ENCODE assay signal across 2 cellular contexts in the genomic region with DNA sequence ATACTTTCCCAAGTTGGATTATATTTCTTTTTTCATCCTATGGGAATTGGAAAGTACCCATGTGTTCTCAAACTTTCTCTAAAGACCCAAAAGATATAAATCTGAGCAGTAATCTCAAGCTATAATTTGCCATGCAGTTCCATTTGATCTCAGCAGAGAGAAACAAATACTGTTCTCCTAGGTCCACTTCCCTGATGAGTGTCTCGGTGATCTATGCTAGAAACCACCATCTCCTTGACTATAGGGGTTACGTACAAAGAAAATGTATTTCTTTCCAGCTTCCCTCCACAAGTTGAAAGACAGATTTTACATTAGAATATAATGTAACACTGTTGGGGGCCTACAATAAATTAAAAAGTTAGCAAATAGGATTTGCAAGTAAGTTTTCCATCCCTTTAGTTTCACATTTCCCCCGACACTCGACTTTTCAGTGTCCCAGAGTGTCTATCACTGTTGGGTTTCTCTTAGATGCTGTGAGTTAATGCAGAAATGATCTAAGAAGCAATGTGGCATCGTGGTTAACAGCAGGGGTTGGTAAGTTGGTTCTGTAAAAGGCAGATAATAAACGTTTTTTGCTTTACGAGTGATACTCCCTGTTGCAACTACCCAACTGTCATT.
TF ChIP-seq lines count a peak whose summit lies in the region.

No MANE protein-coding gene starts in this region.

TF ChIP-seq in neural cell, 6 proteins besides CTCF, POLR2A, EP300 and RAD21 (continued from another document):
- TF ChIP-seq, protein P1, sequence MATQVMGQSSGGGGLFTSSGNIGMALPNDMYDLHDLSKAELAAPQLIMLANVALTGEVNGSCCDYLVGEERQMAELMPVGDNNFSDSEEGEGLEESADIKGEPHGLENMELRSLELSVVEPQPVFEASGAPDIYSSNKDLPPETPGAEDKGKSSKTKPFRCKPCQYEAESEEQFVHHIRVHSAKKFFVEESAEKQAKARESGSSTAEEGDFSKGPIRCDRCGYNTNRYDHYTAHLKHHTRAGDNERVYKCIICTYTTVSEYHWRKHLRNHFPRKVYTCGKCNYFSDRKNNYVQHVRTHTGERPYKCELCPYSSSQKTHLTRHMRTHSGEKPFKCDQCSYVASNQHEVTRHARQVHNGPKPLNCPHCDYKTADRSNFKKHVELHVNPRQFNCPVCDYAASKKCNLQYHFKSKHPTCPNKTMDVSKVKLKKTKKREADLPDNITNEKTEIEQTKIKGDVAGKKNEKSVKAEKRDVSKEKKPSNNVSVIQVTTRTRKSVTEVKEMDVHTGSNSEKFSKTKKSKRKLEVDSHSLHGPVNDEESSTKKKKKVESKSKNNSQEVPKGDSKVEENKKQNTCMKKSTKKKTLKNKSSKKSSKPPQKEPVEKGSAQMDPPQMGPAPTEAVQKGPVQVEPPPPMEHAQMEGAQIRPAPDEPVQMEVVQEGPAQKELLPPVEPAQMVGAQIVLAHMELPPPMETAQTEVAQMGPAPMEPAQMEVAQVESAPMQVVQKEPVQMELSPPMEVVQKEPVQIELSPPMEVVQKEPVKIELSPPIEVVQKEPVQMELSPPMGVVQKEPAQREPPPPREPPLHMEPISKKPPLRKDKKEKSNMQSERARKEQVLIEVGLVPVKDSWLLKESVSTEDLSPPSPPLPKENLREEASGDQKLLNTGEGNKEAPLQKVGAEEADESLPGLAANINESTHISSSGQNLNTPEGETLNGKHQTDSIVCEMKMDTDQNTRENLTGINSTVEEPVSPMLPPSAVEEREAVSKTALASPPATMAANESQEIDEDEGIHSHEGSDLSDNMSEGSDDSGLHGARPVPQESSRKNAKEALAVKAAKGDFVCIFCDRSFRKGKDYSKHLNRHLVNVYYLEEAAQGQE (IDR thresholded peaks at IDR 0.05; ENCODE audit: borderline replicate concordance): no peak
- no peak for TF ChIP-seq MXI1 (conservative IDR thresholded peaks at IDR 0.05; ENCODE audit: poor library complexity, severe bottlenecking)

TF ChIP-seq in GM23338, 12 proteins besides CTCF, POLR2A, EP300 and RAD21 (continued from another document):
- TF ChIP-seq, protein P2, sequence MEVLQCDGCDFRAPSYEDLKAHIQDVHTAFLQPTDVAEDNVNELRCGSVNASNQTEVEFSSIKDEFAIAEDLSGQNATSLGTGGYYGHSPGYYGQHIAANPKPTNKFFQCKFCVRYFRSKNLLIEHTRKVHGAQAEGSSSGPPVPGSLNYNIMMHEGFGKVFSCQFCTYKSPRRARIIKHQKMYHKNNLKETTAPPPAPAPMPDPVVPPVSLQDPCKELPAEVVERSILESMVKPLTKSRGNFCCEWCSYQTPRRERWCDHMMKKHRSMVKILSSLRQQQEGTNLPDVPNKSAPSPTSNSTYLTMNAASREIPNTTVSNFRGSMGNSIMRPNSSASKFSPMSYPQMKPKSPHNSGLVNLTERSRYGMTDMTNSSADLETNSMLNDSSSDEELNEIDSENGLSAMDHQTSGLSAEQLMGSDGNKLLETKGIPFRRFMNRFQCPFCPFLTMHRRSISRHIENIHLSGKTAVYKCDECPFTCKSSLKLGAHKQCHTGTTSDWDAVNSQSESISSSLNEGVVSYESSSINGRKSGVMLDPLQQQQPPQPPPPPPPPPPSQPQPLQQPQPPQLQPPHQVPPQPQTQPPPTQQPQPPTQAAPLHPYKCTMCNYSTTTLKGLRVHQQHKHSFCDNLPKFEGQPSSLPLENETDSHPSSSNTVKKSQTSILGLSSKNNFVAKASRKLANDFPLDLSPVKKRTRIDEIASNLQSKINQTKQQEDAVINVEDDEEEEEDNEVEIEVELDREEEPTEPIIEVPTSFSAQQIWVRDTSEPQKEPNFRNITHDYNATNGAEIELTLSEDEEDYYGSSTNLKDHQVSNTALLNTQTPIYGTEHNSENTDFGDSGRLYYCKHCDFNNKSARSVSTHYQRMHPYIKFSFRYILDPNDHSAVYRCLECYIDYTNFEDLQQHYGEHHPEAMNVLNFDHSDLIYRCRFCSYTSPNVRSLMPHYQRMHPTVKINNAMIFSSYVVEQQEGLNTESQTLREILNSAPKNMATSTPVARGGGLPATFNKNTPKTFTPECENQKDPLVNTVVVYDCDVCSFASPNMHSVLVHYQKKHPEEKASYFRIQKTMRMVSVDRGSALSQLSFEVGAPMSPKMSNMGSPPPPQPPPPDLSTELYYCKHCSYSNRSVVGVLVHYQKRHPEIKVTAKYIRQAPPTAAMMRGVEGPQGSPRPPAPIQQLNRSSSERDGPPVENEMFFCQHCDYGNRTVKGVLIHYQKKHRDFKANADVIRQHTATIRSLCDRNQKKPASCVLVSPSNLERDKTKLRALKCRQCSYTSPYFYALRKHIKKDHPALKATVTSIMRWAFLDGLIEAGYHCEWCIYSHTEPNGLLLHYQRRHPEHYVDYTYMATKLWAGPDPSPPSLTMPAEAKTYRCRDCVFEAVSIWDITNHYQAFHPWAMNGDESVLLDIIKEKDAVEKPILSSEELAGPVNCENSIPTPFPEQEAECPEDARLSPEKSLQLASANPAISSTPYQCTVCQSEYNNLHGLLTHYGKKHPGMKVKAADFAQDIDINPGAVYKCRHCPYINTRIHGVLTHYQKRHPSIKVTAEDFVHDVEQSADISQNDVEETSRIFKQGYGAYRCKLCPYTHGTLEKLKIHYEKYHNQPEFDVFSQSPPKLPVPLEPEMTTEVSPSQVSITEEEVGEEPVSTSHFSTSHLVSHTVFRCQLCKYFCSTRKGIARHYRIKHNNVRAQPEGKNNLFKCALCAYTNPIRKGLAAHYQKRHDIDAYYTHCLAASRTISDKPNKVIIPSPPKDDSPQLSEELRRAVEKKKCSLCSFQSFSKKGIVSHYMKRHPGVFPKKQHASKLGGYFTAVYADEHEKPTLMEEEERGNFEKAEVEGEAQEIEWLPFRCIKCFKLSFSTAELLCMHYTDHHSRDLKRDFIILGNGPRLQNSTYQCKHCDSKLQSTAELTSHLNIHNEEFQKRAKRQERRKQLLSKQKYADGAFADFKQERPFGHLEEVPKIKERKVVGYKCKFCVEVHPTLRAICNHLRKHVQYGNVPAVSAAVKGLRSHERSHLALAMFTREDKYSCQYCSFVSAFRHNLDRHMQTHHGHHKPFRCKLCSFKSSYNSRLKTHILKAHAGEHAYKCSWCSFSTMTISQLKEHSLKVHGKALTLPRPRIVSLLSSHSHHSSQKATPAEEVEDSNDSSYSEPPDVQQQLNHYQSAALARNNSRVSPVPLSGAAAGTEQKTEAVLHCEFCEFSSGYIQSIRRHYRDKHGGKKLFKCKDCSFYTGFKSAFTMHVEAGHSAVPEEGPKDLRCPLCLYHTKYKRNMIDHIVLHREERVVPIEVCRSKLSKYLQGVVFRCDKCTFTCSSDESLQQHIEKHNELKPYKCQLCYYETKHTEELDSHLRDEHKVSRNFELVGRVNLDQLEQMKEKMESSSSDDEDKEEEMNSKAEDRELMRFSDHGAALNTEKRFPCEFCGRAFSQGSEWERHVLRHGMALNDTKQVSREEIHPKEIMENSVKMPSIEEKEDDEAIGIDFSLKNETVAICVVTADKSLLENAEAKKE (CRISPR knock-in tag; IDR thresholded peaks at IDR 0.05): no peak
- TF ChIP-seq EZH2phosphoT487 (IDR thresholded peaks at IDR 0.05; ENCODE audit: unreplicated experiment) (no peak), JUNB (IDR thresholded peaks at IDR 0.05; ENCODE audit: unreplicated experiment) (no peak), NANOG (IDR thresholded peaks at IDR 0.05; ENCODE audit: borderline replicate concordance) (no peak), STAT1 (IDR thresholded peaks at IDR 0.05; ENCODE audit: unreplicated experiment) (no peak)
- TF ChIP-seq, protein P3, sequence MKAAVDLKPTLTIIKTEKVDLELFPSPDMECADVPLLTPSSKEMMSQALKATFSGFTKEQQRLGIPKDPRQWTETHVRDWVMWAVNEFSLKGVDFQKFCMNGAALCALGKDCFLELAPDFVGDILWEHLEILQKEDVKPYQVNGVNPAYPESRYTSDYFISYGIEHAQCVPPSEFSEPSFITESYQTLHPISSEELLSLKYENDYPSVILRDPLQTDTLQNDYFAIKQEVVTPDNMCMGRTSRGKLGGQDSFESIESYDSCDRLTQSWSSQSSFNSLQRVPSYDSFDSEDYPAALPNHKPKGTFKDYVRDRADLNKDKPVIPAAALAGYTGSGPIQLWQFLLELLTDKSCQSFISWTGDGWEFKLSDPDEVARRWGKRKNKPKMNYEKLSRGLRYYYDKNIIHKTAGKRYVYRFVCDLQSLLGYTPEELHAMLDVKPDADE (IDR thresholded peaks at IDR 0.05): no peak
